In the genomic region with DNA sequence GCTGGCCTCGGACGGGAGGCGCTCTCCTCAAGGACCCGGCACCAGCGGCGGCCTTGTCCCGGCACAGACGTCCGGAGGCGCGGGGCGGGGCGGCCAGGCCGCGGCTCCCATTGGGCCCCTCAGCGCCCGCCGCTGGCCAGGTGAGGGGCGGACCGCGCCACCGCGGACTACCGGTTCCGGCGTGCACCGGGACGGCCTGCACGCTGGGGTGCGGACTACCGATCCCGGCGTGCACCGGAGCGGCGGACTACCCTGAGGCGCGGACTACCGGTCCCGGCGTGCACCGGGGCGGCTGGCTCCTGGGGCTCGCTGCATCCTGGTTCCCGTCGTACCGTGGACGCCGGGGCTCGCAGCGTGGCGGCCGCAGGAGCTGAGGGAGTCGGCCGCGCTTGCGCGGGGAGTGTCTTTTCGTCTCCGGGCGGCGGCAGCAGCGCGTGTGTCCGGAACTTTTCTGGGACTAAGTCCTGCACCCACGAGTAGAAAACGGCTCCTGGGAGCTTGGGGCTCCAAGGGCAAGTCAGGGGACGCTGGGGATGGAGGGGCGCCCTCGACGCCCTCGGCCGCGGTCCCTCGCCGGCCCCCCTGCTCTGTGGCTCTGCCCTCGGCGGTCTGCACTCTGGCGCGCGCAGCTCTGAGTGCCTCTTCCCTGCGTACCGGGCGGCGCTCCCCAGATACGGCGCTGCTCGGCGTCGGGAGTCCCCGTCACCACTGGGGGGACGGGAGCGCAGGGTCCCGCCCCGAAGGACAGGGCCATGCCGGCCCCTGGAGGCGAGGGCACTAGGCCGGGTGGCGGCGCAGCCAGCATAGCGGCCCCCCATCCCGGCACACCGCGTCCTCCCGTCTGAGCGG, we compare ENCODE assay signal across 8 cellular contexts. TPM values are rescaled to one million over a fixed set of nuclear protein-coding genes. Genes with fewer than 3 reads are reported as not detected.
DNase-seq lines count a peak whose midpoint lies in the region; ATAC-seq and TF ChIP-seq lines count a peak whose summit lies in the region.

A gene (minus strand): TSS at position 86 of the 849 bp plus-strand sequence. CDS start 206 bp downstream, outside the sequence.

- H4K20me1 ChIP-seq in GM23338 (replicated peaks; ENCODE audit: insufficient read depth), result peaks cover 46% of the 10 kb centered on the region

- H3K36me3 Mint-ChIP-seq in GM23338 (ENCODE audit: low read depth), result peaks cover 5% of the 10 kb centered on the region; the same call in 2 of the 3 replicates
- H3K36me3 Mint-ChIP-seq in activated T-helper 17 cell treated with anti-CD3 and anti-CD28 coated beads, Interleukin-2, amount 50 U/mL, for 72 hours (ENCODE audit: low read depth), result peaks cover 17% of the 10 kb centered on the region
- no peaks in the 10 kb centered on the region for H3K36me3 Mint-ChIP-seq in natural killer cell treated with Interleukin-12 subunit alpha and Interleukin-12 subunit beta and Interleukin-15 and Interleukin-18, amount 100 ng/mL, for 72 hours

- 0 out of 4 replicates have a peak, but pooled peaks of 1 of the 2 experiments have one; percentile 21 for TF ChIP-seq CTCF in GM23338 (conservative IDR thresholded peaks at IDR 0.05; ENCODE audit: low read depth in 2 of 2)
- TF ChIP-seq CTCF in fibroblast of mammary gland (conservative IDR thresholded peaks at IDR 0.05; ENCODE audit: control insufficient read depth, insufficient read depth, low read depth, low read length), result no peak

- peaks cover 18% of the 10 kb centered on the region for H3K4me1 Mint-ChIP-seq in GM23338
- H3K4me1 Mint-ChIP-seq in activated T-helper 17 cell treated with anti-CD3 and anti-CD28 coated beads, Interleukin-2, amount 50 U/mL, for 72 hours, result peaks cover 22% of the 10 kb centered on the region
- H3K4me1 Mint-ChIP-seq in natural killer cell treated with Interleukin-12 subunit alpha and Interleukin-12 subunit beta and Interleukin-15 and Interleukin-18, amount 100 ng/mL, for 72 hours (ENCODE audit: low read depth in 2 of 2), result peaks cover 22 to 32% of the 10 kb centered on the region in 2 donors

- H3K4me3 Mint-ChIP-seq in GM23338, result peak within 1 kb of the TSS; percentile 75
- peak within 1 kb of the TSS; percentile 78 for H3K4me3 Mint-ChIP-seq in activated T-helper 17 cell treated with anti-CD3 and anti-CD28 coated beads, Interleukin-2, amount 50 U/mL, for 72 hours
- H3K4me3 Mint-ChIP-seq in natural killer cell treated with Interleukin-12 subunit alpha and Interleukin-12 subunit beta and Interleukin-15 and Interleukin-18, amount 100 ng/mL, for 72 hours, result peak within 1 kb of the TSS; percentile 84

- H3K27me3 ChIP-seq in GM23338 (ENCODE audit: insufficient read depth), result peaks cover 58% of the 10 kb centered on the region

- DNase-seq in EH (ENCODE audit: low read depth), result peak; percentile 95
- peak; percentile 97 for DNase-seq in GM23338 (ENCODE audit: low spot score)
- peak; percentile 94 for DNase-seq in LHCN-M2 (ENCODE audit: low read depth)
- peak; percentile 90 for DNase-seq in RPMI8226
- DNase-seq in fibroblast of mammary gland (ENCODE audit: low read depth), result peak; percentile 93
- peak; percentile 97 for DNase-seq in natural killer cell treated with Interleukin-12 subunit alpha and Interleukin-12 subunit beta and Interleukin-15 and Interleukin-18, amount 100 ng/mL, for 72 hours (ENCODE audit: low spot score)
- DNase-seq in stimulated activated naive CD8-positive, alpha-beta T cell treated with anti-CD3 and anti-CD28 coated beads, Interleukin-15, Interleukin-2, amounts not matched to agents 100 U/mL and 50 U/mL, for 24 hours, result peak; percentile 95

- H3K4me2 ChIP-seq in GM23338, result peak within 1 kb of the TSS; percentile 93

- H3K4me3 ChIP-seq in GM23338, result peak within 1 kb of the TSS; percentile 93
- peak within 1 kb of the TSS; percentile 80 for H3K4me3 ChIP-seq in fibroblast of mammary gland (ENCODE audit: control insufficient read depth, low read depth, low read length)

- H3K27ac Mint-ChIP-seq in GM23338, result no peak within 1 kb of the TSS
- peak within 1 kb of the TSS; percentile 79 for H3K27ac Mint-ChIP-seq in activated T-helper 17 cell treated with anti-CD3 and anti-CD28 coated beads, Interleukin-2, amount 50 U/mL, for 72 hours
- peak within 1 kb of the TSS; percentile 57 to 87 for H3K27ac Mint-ChIP-seq in natural killer cell treated with Interleukin-12 subunit alpha and Interleukin-12 subunit beta and Interleukin-15 and Interleukin-18, amount 100 ng/mL, for 72 hours

- H3K27me3 Mint-ChIP-seq in GM23338 (ENCODE audit: insufficient read depth, low read depth, poor library complexity), result peaks cover 58% of the 10 kb centered on the region
- no peaks in the 10 kb centered on the region for H3K27me3 Mint-ChIP-seq in activated T-helper 17 cell treated with anti-CD3 and anti-CD28 coated beads, Interleukin-2, amount 50 U/mL, for 72 hours
- no peaks in the 10 kb centered on the region for H3K27me3 Mint-ChIP-seq in natural killer cell treated with Interleukin-12 subunit alpha and Interleukin-12 subunit beta and Interleukin-15 and Interleukin-18, amount 100 ng/mL, for 72 hours

- peaks cover 39% of the 10 kb centered on the region for H3K79me2 ChIP-seq in GM23338 (replicated peaks; ENCODE audit: insufficient read depth)

- H3K9me3 Mint-ChIP-seq in GM23338, result no peaks in the 10 kb centered on the region; the same call in 1 of the 3 replicates
- no peaks in the 10 kb centered on the region for H3K9me3 Mint-ChIP-seq in activated T-helper 17 cell treated with anti-CD3 and anti-CD28 coated beads, Interleukin-2, amount 50 U/mL, for 72 hours
- no peaks in the 10 kb centered on the region for H3K9me3 Mint-ChIP-seq in natural killer cell treated with Interleukin-12 subunit alpha and Interleukin-12 subunit beta and Interleukin-15 and Interleukin-18, amount 100 ng/mL, for 72 hours

- H3K4me1 ChIP-seq in GM23338 (ENCODE audit: insufficient read depth), result peaks cover 7% of the 10 kb centered on the region; the same call in 1 of the 2 replicates

- ATAC-seq in GM23338, result peak; percentile 93
- ATAC-seq in activated T-helper 17 cell treated with anti-CD3 and anti-CD28 coated beads, Interleukin-2, amount 50 U/mL, for 72 hours (replicated peaks), result peak; percentile 95
- peak; percentile 97 for ATAC-seq in natural killer cell treated with Interleukin-12 subunit alpha and Interleukin-12 subunit beta and Interleukin-15 and Interleukin-18, amount 100 ng/mL, for 72 hours
- ATAC-seq in stimulated activated naive CD8-positive, alpha-beta T cell treated with anti-CD3 and anti-CD28 coated beads, Interleukin-15, Interleukin-2, amounts not matched to agents 100 U/mL and 50 U/mL, for 24 hours, result peak; percentile 97

- peak within 1 kb of the TSS; percentile 95 for H2AFZ ChIP-seq in GM23338

- no peak within 1 kb of the TSS for H3K27ac ChIP-seq in GM23338 (ENCODE audit: low read depth)

- H3F3A ChIP-seq in GM23338 (replicated peaks; ENCODE audit: low read depth), result peaks cover 8% of the 10 kb centered on the region; the same call in 1 of the 2 replicates

- no peaks in the 10 kb centered on the region for H3K9me2 ChIP-seq in GM23338 (ENCODE audit: insufficient read depth)

- no peaks in the 10 kb centered on the region for H3K36me3 ChIP-seq in GM23338 (ENCODE audit: insufficient read depth)

TF ChIP-seq in GM23338, 12 proteins besides CTCF, POLR2A, EP300 and RAD21 (continues in another document):
- TF ChIP-seq, protein P1, sequence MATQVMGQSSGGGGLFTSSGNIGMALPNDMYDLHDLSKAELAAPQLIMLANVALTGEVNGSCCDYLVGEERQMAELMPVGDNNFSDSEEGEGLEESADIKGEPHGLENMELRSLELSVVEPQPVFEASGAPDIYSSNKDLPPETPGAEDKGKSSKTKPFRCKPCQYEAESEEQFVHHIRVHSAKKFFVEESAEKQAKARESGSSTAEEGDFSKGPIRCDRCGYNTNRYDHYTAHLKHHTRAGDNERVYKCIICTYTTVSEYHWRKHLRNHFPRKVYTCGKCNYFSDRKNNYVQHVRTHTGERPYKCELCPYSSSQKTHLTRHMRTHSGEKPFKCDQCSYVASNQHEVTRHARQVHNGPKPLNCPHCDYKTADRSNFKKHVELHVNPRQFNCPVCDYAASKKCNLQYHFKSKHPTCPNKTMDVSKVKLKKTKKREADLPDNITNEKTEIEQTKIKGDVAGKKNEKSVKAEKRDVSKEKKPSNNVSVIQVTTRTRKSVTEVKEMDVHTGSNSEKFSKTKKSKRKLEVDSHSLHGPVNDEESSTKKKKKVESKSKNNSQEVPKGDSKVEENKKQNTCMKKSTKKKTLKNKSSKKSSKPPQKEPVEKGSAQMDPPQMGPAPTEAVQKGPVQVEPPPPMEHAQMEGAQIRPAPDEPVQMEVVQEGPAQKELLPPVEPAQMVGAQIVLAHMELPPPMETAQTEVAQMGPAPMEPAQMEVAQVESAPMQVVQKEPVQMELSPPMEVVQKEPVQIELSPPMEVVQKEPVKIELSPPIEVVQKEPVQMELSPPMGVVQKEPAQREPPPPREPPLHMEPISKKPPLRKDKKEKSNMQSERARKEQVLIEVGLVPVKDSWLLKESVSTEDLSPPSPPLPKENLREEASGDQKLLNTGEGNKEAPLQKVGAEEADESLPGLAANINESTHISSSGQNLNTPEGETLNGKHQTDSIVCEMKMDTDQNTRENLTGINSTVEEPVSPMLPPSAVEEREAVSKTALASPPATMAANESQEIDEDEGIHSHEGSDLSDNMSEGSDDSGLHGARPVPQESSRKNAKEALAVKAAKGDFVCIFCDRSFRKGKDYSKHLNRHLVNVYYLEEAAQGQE (IDR thresholded peaks at IDR 0.05; ENCODE audit: unreplicated experiment), result no peak
- peak; percentile 86 for TF ChIP-seq POLR2AphosphoS5 (IDR thresholded peaks at IDR 0.05; ENCODE audit: low read depth)
- TF ChIP-seq EZH2phosphoT487 (IDR thresholded peaks at IDR 0.05; ENCODE audit: unreplicated experiment), result no peak
- TF ChIP-seq, protein P2, sequence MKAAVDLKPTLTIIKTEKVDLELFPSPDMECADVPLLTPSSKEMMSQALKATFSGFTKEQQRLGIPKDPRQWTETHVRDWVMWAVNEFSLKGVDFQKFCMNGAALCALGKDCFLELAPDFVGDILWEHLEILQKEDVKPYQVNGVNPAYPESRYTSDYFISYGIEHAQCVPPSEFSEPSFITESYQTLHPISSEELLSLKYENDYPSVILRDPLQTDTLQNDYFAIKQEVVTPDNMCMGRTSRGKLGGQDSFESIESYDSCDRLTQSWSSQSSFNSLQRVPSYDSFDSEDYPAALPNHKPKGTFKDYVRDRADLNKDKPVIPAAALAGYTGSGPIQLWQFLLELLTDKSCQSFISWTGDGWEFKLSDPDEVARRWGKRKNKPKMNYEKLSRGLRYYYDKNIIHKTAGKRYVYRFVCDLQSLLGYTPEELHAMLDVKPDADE (IDR thresholded peaks at IDR 0.05), result peak; percentile 99
- TF ChIP-seq NANOG (IDR thresholded peaks at IDR 0.05; ENCODE audit: borderline replicate concordance), result no peak
- no peak for TF ChIP-seq STAT1 (IDR thresholded peaks at IDR 0.05; ENCODE audit: unreplicated experiment)

RNA-seq across cellular contexts. Expression of the gene that starts here (rescaled TPM):
- total RNA-seq in GM23338 (2014; rRNA removed; shearing (Covaris generic)), result 64.9 and 68.9 TPM in 2 replicates
- 23.3 and 24.5 TPM in 2 replicates for polyA plus RNA-seq in GM23338 (2016; fragmentation: Nextera tagmentation; extraction: Ambion mirVana)
- 56.1 and 58.0 TPM in 2 replicates for total RNA-seq in LHCN-M2 (2014; rRNA removed)
- 19.1 TPM for polyA plus RNA-seq in LHCN-M2 (2012)
- 10 to 100 TPM; 21.3 to 71.0 TPM for total RNA-seq in activated T-helper 17 cell treated with anti-CD3 and anti-CD28 coated beads, Interleukin-2, amount 50 U/mL, for 72 hours
- total RNA-seq in natural killer cell treated with Interleukin-12 subunit alpha and Interleukin-12 subunit beta and Interleukin-15 and Interleukin-18, amount 100 ng/mL, for 72 hours, result 100 to 1,000 TPM in 1 of 2 donors, 10 to 100 TPM in 1; 64.5 to 129 TPM
